8 cellular contexts compared by ENCODE assay signal in the genomic region with DNA sequence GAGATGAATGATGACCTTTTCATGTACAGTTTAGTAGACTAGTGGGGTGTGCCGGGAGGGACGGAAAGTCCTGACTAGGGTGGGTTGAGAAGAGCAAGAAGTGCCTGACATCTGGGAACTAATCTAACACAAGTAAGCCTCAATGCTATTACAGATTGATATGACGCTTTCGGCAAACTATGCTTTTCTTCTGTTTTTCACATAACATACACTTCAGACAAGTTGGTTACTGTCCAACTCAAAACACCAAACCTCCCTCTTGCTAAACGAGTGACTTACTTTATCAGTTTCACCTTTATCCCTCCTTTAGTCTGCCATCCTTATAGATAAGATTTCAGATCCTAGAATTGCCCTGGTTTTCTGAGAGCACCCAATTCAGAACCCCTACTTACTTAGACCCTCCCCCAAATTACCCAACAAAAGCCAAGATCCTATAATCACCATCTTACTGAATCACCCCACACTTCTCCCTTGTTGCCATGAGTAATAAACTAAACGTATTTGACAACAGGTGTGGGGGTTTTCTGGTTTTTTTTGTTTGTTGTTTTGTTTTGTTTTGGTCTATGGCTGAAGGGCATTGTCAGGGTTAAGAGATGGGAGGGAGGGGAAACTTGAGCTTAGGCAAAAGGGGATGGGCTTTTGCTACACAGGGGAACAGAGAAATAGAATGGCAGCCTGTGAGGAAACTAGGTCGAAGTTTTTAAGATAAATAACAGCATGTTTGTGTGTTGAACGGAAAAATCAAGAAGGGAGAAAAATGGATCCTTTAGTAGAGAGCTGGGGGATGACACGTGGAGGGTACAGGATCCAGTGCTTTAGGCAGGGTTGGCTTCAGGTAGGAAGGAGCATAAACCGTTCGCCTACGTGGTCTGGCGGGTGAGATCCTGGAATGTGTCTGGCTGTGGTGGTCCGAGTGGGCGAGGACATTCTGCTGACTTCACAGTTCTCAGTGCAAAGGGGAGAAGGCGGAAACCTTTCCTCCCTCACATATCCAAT. TPM values are rescaled to one million over a fixed set of nuclear protein-coding genes. Genes with fewer than 3 reads are reported as not detected.
DNase-seq lines count a peak whose midpoint lies in the region; TF ChIP-seq lines count a peak whose summit lies in the region.

No MANE protein-coding gene starts in this region.

- peaks cover 1% of the 10 kb centered on the region for H3K36me3 Mint-ChIP-seq in activated naive CD8-positive, alpha-beta T cell treated with anti-CD3 and anti-CD28 coated beads for 36 hours
- peaks cover 3% of the 10 kb centered on the region for H3K36me3 Mint-ChIP-seq in Calu3 (ENCODE audit: insufficient read depth, unreplicated experiment)

- CTCF ChIA-PET in Calu3 (lab: Charles Lee) = interaction anchor here (0.7 kb wide), 1 partner anchor 21 kb away, joined by 5 read pairs; no protein-coding TSS in a partner anchor

- BruUV-seq in Calu3 (replicated peaks; lab: Mats Ljungman, UMichigan) = no TSS peak

- H3K4me3 Mint-ChIP-seq in activated naive CD8-positive, alpha-beta T cell treated with anti-CD3 and anti-CD28 coated beads for 36 hours = no peak overlapping the region
- H3K4me3 Mint-ChIP-seq in Calu3 (ENCODE audit: low read depth, unreplicated experiment) = no peak overlapping the region

- H3K27ac ChIP-seq in iPS-18a (ENCODE audit: low read length) = no peak overlapping the region
- H3K27ac ChIP-seq in spleen = peak overlapping the region; percentile 50 to 87 (median 85)

- H3K27me3 Mint-ChIP-seq in activated naive CD8-positive, alpha-beta T cell treated with anti-CD3 and anti-CD28 coated beads for 36 hours = peaks cover 5% of the 10 kb centered on the region
- H3K27me3 Mint-ChIP-seq in Calu3 (ENCODE audit: unreplicated experiment) = no peaks in the 10 kb centered on the region

- TF ChIP-seq CTCF in spleen (IDR thresholded peaks at IDR 0.05 in 8 of 11, conservative IDR thresholded peaks at IDR 0.05 in 3 of 11) = no peak
- TF ChIP-seq CTCF in Calu3 (IDR thresholded peaks at IDR 0.05; ENCODE audit: unreplicated experiment) = no peak

- intact Hi-C loops in spleen (cut with DNase I; ENCODE audit: low total_unique reads) = no loop called here
- intact Hi-C loops in Calu3 (cut with micrococcal nuclease; ENCODE audit: unreplicated experiment) = loop anchor here (10.0 kb wide), 1 partner anchor 134 kb away; no protein-coding TSS in a partner anchor

- H3K9me3 ChIP-seq in iPS-18a (ENCODE audit: control insufficient read depth, low read depth, low read length) (no peaks in the 10 kb centered on the region), spleen (no peaks in the 10 kb centered on the region)

- H3K4me1 ChIP-seq in iPS-18a (ENCODE audit: control insufficient read depth, low read depth, low read length) (peaks cover 11% of the 10 kb centered on the region), spleen (peaks cover 0 to 27% (median 16%) of the 10 kb centered on the region in 6 donors)

- H3K36me3 ChIP-seq in iPS-18a (ENCODE audit: control insufficient read depth, low read depth, low read length) (no peaks in the 10 kb centered on the region), spleen (peaks cover 0 to 17% (median 7%) of the 10 kb centered on the region in 6 donors)

- peak overlapping the region; percentile 100 for H3K4me3 ChIP-seq in iPS-18a (ENCODE audit: low read length)
- H3K4me3 ChIP-seq in spleen = peak overlapping the region; percentile 32 to 74 (median 56)

- H3K9ac ChIP-seq in iPS-18a (ENCODE audit: low read length) = no peak overlapping the region

- no peaks in the 10 kb centered on the region for H3K9me3 Mint-ChIP-seq in activated naive CD8-positive, alpha-beta T cell treated with anti-CD3 and anti-CD28 coated beads for 36 hours
- no peaks in the 10 kb centered on the region for H3K9me3 Mint-ChIP-seq in Calu3 (ENCODE audit: low read depth, unreplicated experiment)

- peak; percentile 62 for DNase-seq in activated effector memory CD4-positive, alpha-beta T cell treated with anti-CD3 and anti-CD28 coated beads, Interleukin-2, amount 50 U/mL, for 16 hours
- DNase-seq in activated effector memory CD4-positive, alpha-beta T cell treated with Interleukin-2 at 50 U/mL for 16 hours = no peak
- peak; percentile 13 for DNase-seq in activated naive CD8-positive, alpha-beta T cell treated with anti-CD3 and anti-CD28 coated beads for 36 hours
- DNase-seq in spleen = no peak
- DNase-seq in NCI-H510A (lab: John Stamatoyannopoulos, UW) = no peak
- no peak for DNase-seq in GM19238 (ENCODE audit: insufficient read length, low spot score)
- no peak for DNase-seq in Calu3

- H3K27me3 ChIP-seq in iPS-18a (ENCODE audit: control insufficient read depth, insufficient read depth, low read length) (no peaks in the 10 kb centered on the region), spleen (replicated peaks in 1 of 7) (no peaks in the 10 kb centered on the region)

- WGBS in spleen, 5 donors = 42 to 49% (median 46%) methylated on average over 16 of the region's 16 CpGs

- TF ChIP-seq POLR2A in spleen (IDR thresholded peaks at IDR 0.05) = no peak

- H3K27ac Mint-ChIP-seq in activated naive CD8-positive, alpha-beta T cell treated with anti-CD3 and anti-CD28 coated beads for 36 hours = no peak overlapping the region
- no peak overlapping the region for H3K27ac Mint-ChIP-seq in Calu3 (ENCODE audit: unreplicated experiment)

- peaks cover 18% of the 10 kb centered on the region for H3K4me1 Mint-ChIP-seq in activated naive CD8-positive, alpha-beta T cell treated with anti-CD3 and anti-CD28 coated beads for 36 hours
- peaks cover 12% of the 10 kb centered on the region for H3K4me1 Mint-ChIP-seq in Calu3 (ENCODE audit: low read depth, unreplicated experiment)

RNA-seq across cellular contexts. Expression of gene PSMA3, which starts 6.1 kb away (rescaled TPM):
- 100 to 1,000 TPM; 397 to 408 TPM for total RNA-seq in activated naive CD8-positive, alpha-beta T cell treated with anti-CD3 and anti-CD28 coated beads for 36 hours
- 100 to 1,000 TPM in 5 of 7 donors, 10 to 100 TPM in 2; 91.7 to 156 (median 122) TPM for total RNA-seq in spleen
- 100 to 1,000 TPM; 108 to 162 (median 119) TPM for polyA plus RNA-seq in spleen
- 222 and 260 TPM in 2 replicates for total RNA-seq in Calu3 (2022)

RNA-seq across cellular contexts. Expression of gene ACTR10, which starts 38.6 kb away (rescaled TPM):
- 10 to 100 TPM; 31.0 to 35.1 TPM for total RNA-seq in activated naive CD8-positive, alpha-beta T cell treated with anti-CD3 and anti-CD28 coated beads for 36 hours
- total RNA-seq in spleen (10 to 100 TPM; 42.0 to 69.9 (median 55.5) TPM), Calu3 (2022) (39.4 and 42.3 TPM in 2 replicates)
- polyA plus RNA-seq in spleen = 10 to 100 TPM; 55.7 to 74.5 (median 60.1) TPM

RNA-seq across cellular contexts. Expression of gene ARID4A, which starts 59.8 kb away (rescaled TPM):
- total RNA-seq in activated naive CD8-positive, alpha-beta T cell treated with anti-CD3 and anti-CD28 coated beads for 36 hours = 10 to 100 TPM; 18.6 to 19.8 TPM
- total RNA-seq in spleen (10 to 100 TPM; 34.5 to 55.0 (median 51.6) TPM), Calu3 (2022) (24.9 and 26.7 TPM in 2 replicates)
- 1 to 10 TPM; 7.3 to 9.4 (median 8.3) TPM for polyA plus RNA-seq in spleen

Comparison
In these comparisons a context has a peak if more than half of its experiments do, and no peak if none do; other contexts are left out.
1. DNase-seq: peak in activated effector memory CD4-positive, alpha-beta T cell treated with anti-CD3 and anti-CD28 coated beads, Interleukin-2, amount 50 U/mL, for 16 hours (single experiment) and activated naive CD8-positive, alpha-beta T cell treated with anti-CD3 and anti-CD28 coated beads for 36 hours (single experiment); none in activated effector memory CD4-positive, alpha-beta T cell treated with Interleukin-2 at 50 U/mL for 16 hours (single experiment), spleen (single experiment), NCI-H510A (single experiment), GM19238 (single experiment) and Calu3 (single experiment).